In genomic region chr5:122297587-122298298, GRCh38 we compare ENCODE assay signal across 14 cellular contexts. TPM values are rescaled to one million over a fixed set of nuclear protein-coding genes. Genes with fewer than 3 reads are reported as not detected.
DNase-seq lines count a peak whose midpoint lies in the region; ATAC-seq and TF ChIP-seq lines count a peak whose summit lies in the region.
"Had no signal": no experiment of that assay in that cellular context is flagged by ENCODE, and none has a peak within 500 bp of the region (broad histone marks: within the 10 kb centered on the region; RNA-seq: fewer than 3 reads in every experiment).

No MANE protein-coding gene starts in this region.

- no peak for TF ChIP-seq CTCF in testis (IDR thresholded peaks at IDR 0.05)

- no peak for DNase-seq in testis
- DNase-seq in posterior cingulate gyrus = no peak
- no peak for DNase-seq in DMS53 (lab: John Stamatoyannopoulos, UW)
- DNase-seq: ACHN; effector memory CD8-positive, alpha-beta T cell; glutamatergic neuron; KBM-7; occipital lobe; stimulated activated naive CD4-positive, alpha-beta T cell treated with Interleukin-2 at 50 U/mL for 16 hours had no signal

- H3K4me1 ChIP-seq in testis = no peaks in the 10 kb centered on the region

- no peaks in the 10 kb centered on the region for H3K36me3 ChIP-seq in testis (ENCODE audit: low read depth, missing control alignments)

- no peaks in the 10 kb centered on the region for H3K27me3 ChIP-seq in testis

- 77 to 82% methylated on average over 6 of the region's 6 CpGs for WGBS in testis, 2 donors

- no peak overlapping the region for H3K4me3 ChIP-seq in testis

- H3K27ac ChIP-seq in testis = no peak overlapping the region

- H3K9me3 ChIP-seq in testis = no peaks in the 10 kb centered on the region

- peak; percentile 90 for ATAC-seq in GM18502 (IDR thresholded peaks at IDR 0.05; ENCODE audit: poor library complexity, unreplicated experiment)
- peak; percentile 92 for ATAC-seq in GM19463 (IDR thresholded peaks at IDR 0.05; ENCODE audit: unreplicated experiment)
- ATAC-seq in HG02852 (IDR thresholded peaks at IDR 0.05; ENCODE audit: unreplicated experiment) = peak; percentile 94
- ATAC-seq in HG03457 (IDR thresholded peaks at IDR 0.05; ENCODE audit: unreplicated experiment) = peak; percentile 89
- no peak for ATAC-seq in esophagus mucosa
- ATAC-seq: effector memory CD8-positive, alpha-beta T cell had no signal

- intact Hi-C loops in testis (cut with DNase I; ENCODE audit: low total_unique reads) (no loop called here), posterior cingulate gyrus (cut with DNase I) (loop anchor here (10.0 kb wide), 1 partner anchor 117 kb away; no protein-coding TSS in a partner anchor)

- no peak for TF ChIP-seq POLR2A in testis (IDR thresholded peaks at IDR 0.05)

RNA-seq across cellular contexts. Expression of gene SNCAIP, which starts 14.3 kb away (rescaled TPM):
- total RNA-seq in testis = 10 to 100 TPM; 12.7 to 16.1 TPM
- polyA plus RNA-seq in testis (ENCODE audit: insufficient read depth, low read depth, low replicate concordance) = 28.4 TPM
- total RNA-seq in esophagus mucosa = 2.3 TPM
